In the genomic region with DNA sequence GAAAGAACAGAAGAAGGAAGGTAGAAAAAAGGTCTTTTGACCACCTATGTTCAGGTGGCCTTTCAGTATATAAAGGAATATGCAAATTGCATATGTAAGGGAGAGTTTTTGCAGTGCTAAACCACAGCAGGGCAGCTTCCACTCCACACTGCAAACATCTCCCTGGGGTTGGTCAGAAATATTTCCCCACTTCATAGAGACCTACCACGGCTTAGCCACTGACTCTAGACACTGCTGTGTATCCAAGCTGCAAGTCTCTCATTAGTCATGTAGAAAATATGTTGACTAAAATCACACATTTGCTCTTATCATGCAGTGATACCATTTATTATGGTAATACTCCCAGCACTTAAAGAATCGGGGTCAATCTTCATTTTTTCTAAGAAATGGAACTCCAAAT, we compare ENCODE assay signal across 17 cellular contexts.
DNase-seq lines count a peak whose midpoint lies in the region; ATAC-seq, FAIRE-seq and TF ChIP-seq lines count a peak whose summit lies in the region.
"Had no signal": no experiment of that assay in that cellular context is flagged by ENCODE, and none has a peak within 500 bp of the region (broad histone marks: within the 10 kb centered on the region; RNA-seq: fewer than 3 reads in every experiment).

No MANE protein-coding gene starts in this region.

- no peaks in the 10 kb centered on the region for H3K27me3 ChIP-seq in AG04450 (ENCODE audit: control insufficient read depth, insufficient read depth, low read length)

- DNase-seq in AG04450 (ENCODE audit: low read depth, low spot score) (peak; percentile 18), RCC 7860 (ENCODE audit: low spot score) (peak; percentile 30), fibroblast of the aortic adventitia (ENCODE audit: low read depth) (peak; percentile 63), NCI-H2029 (lab: John Stamatoyannopoulos, UW) (no peak), hippocampal formation (lab: John Stamatoyannopoulos, UW) (no peak)
- DNase-seq: activated CD4-positive, alpha-beta T cell treated with anti-CD3 and anti-CD28 coated beads, Interleukin-2, amount 50 U/mL, for 1 hour; DMS153; H7; NCI-H1417; NCI-H510A treated with DMSO at 0.1 percent for 48 hours had no signal

- TF ChIP-seq CTCF in AG04450 (IDR thresholded peaks at IDR 0.05; ENCODE audit: low read depth, low read length) (no peak), fibroblast of the aortic adventitia (IDR thresholded peaks at IDR 0.05; ENCODE audit: insufficient read depth, low read length) (no peak)

- H3K4me3 ChIP-seq in AG04450 (ENCODE audit: low read depth, low read length), result no peak overlapping the region
- no peak overlapping the region for H3K4me3 ChIP-seq in fibroblast of the aortic adventitia (ENCODE audit: low read depth, low read length)

- POLR2A ChIA-PET in AG04450 (lab: Yijun Ruan, JAX), result no interaction called here

- H3K27ac ChIP-seq in AG04450 (ENCODE audit: low read depth, low read length), result no peak overlapping the region
- H3K27ac ChIP-seq: parathyroid adenoma had no signal

- H3K9me3 ChIP-seq in AG04450 (ENCODE audit: control insufficient read depth, insufficient read depth, low read length), result no peaks in the 10 kb centered on the region

- CTCF ChIA-PET in AG04450 (lab: Charles Lee), result no interaction called here

- ATAC-seq in GM21619 (IDR thresholded peaks at IDR 0.05; ENCODE audit: unreplicated experiment), result peak; percentile 53
- no peak for ATAC-seq in HG03280 (IDR thresholded peaks at IDR 0.05; ENCODE audit: unreplicated experiment)
- ATAC-seq in HG03457 (IDR thresholded peaks at IDR 0.05; ENCODE audit: unreplicated experiment), result no peak
- ATAC-seq: Right ventricle myocardium inferior had no signal

- no peak for FAIRE-seq in RCC 7860 (lab: Jason Lieb, UNC)
- FAIRE-seq: endometrium, GM12892 had no signal

Comparison
In these comparisons a context has a peak if more than half of its experiments do, and no peak if none do; other contexts are left out.
1. DNase-seq: peak in AG04450 (single experiment), RCC 7860 (single experiment) and fibroblast of the aortic adventitia (single experiment); none in NCI-H2029 (single experiment) and hippocampal formation (0 of 2).